Comparison of ENCODE assay signal across 1 cellular context in the genomic region with DNA sequence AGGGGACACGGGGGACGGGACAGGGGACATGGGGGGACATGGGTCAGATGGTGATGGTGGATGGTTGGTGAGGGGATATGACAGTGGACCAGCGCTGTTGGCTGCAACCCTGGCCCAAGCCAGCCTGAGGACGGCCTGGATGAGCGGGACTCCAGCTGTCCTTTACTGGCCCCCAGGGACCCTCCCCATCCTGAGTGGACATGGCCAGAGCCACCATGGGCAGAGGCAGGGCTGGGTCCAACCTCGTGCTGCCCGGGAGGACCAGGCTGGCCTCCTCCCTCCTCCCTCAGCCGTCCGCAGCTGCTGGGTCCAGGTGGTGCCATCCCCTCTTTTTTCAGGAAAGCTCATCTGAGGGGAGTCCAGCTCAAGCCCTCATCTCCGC.
TF ChIP-seq lines count a peak whose summit lies in the region.

No MANE protein-coding gene starts in this region.

TF ChIP-seq in IMR-90, 13 proteins besides CTCF, POLR2A, EP300 and RAD21:
- TF ChIP-seq CHD1 (IDR thresholded peaks at IDR 0.05; ENCODE audit: low read depth, low read length) (no peak), SMC3 (IDR thresholded peaks at IDR 0.05; ENCODE audit: low read depth, low read length) (no peak), NFE2L2 (IDR thresholded peaks at IDR 0.05; ENCODE audit: low read depth, low read length) (no peak), MAFK (IDR thresholded peaks at IDR 0.05; ENCODE audit: low read depth, low read length) (no peak), RCOR1 (IDR thresholded peaks at IDR 0.05; ENCODE audit: insufficient replicate concordance, low read length) (no peak), MAZ (IDR thresholded peaks at IDR 0.05; ENCODE audit: borderline replicate concordance, low read depth, low read length) (no peak), RFX5 (IDR thresholded peaks at IDR 0.05; ENCODE audit: low read depth, low read length) (no peak), FOS (IDR thresholded peaks at IDR 0.05; ENCODE audit: low read depth, low read length) (no peak), CEBPB (IDR thresholded peaks at IDR 0.05; ENCODE audit: low read depth, low read length) (no peak), MXI1 (IDR thresholded peaks at IDR 0.05; ENCODE audit: borderline replicate concordance, low read depth, low read length) (no peak), BHLHE40 (IDR thresholded peaks at IDR 0.05; ENCODE audit: low read depth, low read length) (no peak)
- TF ChIP-seq, protein P1, sequence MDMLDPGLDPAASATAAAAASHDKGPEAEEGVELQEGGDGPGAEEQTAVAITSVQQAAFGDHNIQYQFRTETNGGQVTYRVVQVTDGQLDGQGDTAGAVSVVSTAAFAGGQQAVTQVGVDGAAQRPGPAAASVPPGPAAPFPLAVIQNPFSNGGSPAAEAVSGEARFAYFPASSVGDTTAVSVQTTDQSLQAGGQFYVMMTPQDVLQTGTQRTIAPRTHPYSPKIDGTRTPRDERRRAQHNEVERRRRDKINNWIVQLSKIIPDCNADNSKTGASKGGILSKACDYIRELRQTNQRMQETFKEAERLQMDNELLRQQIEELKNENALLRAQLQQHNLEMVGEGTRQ (IDR thresholded peaks at IDR 0.05; ENCODE audit: low read depth, low read length): no peak
- TF ChIP-seq, protein P2, sequence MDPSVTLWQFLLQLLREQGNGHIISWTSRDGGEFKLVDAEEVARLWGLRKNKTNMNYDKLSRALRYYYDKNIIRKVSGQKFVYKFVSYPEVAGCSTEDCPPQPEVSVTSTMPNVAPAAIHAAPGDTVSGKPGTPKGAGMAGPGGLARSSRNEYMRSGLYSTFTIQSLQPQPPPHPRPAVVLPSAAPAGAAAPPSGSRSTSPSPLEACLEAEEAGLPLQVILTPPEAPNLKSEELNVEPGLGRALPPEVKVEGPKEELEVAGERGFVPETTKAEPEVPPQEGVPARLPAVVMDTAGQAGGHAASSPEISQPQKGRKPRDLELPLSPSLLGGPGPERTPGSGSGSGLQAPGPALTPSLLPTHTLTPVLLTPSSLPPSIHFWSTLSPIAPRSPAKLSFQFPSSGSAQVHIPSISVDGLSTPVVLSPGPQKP (IDR thresholded peaks at IDR 0.05; ENCODE audit: borderline replicate concordance, low read depth, low read length): no peak
